In the genomic region with DNA sequence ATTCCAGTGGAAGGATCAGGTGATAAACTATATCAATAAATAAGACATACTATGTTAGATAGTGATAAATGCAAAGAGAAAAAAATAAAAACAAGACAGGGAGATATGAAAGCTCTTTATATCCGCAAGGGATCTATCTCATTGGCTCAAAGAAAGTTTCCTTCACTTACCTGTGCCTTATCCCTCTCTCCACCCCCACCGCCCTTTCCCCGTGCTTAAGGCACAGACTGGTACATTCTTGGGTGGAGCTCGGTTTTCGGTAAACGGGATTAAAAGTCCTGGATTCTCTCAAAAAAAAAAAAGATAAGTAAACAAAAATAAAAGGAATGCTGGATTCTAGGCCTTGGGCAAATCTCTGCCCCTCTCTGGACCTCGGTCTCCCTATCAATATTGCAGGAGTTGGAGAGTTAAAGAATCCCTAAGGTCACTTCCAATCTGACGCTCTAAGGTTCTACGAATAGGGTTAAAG, we compare ENCODE assay signal across 8 cellular contexts. TPM values are rescaled to one million over a fixed set of nuclear protein-coding genes. Genes with fewer than 3 reads are reported as not detected.
DNase-seq lines count a peak whose midpoint lies in the region; ATAC-seq, FAIRE-seq and TF ChIP-seq lines count a peak whose summit lies in the region.

No MANE protein-coding gene starts in this region.

- TF ChIP-seq POLR2A in HepG2 (IDR thresholded peaks at IDR 0.05; ENCODE audit: insufficient read depth in 1 of 2, low read depth in 2 of 2, low read length in 2 of 2), result no peak

- POLR2A ChIA-PET in activated naive CD8-positive, alpha-beta T cell treated with anti-CD3 and anti-CD28 coated beads, Interleukin-2, amount 10 ng/mL, durations not matched to agents 7 days and 5 days (lab: Charles Lee), result interaction anchor here (0.9 to 3.2 kb wide), 3 partner anchors 13 to 58 kb away, joined by 3 to 13 read pairs (median 3); no protein-coding TSS in a partner anchor
- POLR2A ChIA-PET in HepG2 (lab: Yijun Ruan, JAX), result interaction anchor here (1.0 to 2.2 kb wide), 8 partner anchors 29 to 345 kb away, joined by 3 to 10 read pairs (median 4); a partner anchor contains a TSS

- H3K9me3 Mint-ChIP-seq in activated naive CD8-positive, alpha-beta T cell treated with anti-CD3 and anti-CD28 coated beads, Interleukin-2, amount 10 ng/mL, durations not matched to agents 7 days and 5 days, result no peaks in the 10 kb centered on the region

- TF ChIP-seq EP300 in HepG2 (IDR thresholded peaks at IDR 0.05; ENCODE audit: low read depth in 2 of 2, low read length in 2 of 2), result no peak
- TF ChIP-seq EP300 in HepG2 (CRISPR knock-in tag; IDR thresholded peaks at IDR 0.05; ENCODE audit: borderline replicate concordance), result no peak

- H3K9me3 ChIP-seq in HepG2 (ENCODE audit: low read length), result no peaks in the 10 kb centered on the region
- H3K9me3 ChIP-seq in thoracic aorta, result no peaks in the 10 kb centered on the region

- H3K4me1 ChIP-seq in HepG2 (ENCODE audit: insufficient read depth, low read length), result peaks cover 36% of the 10 kb centered on the region
- H3K4me1 ChIP-seq in thoracic aorta (ENCODE audit: control insufficient read depth in 1 of 2, low read depth in 2 of 2), result peaks cover 18 to 37% of the 10 kb centered on the region in 2 donors

- H3K4me3 ChIP-seq in HepG2 (replicated peaks in 1 of 3; ENCODE audit: insufficient read depth in 1 of 3, low read depth in 2 of 3, low read length in 3 of 3) (peak overlapping the region; percentile 69 to 83 (median 74)), thoracic aorta (peak overlapping the region; percentile 98)

- ATAC-seq in activated naive CD8-positive, alpha-beta T cell treated with anti-CD3 and anti-CD28 coated beads, Interleukin-2, amount 10 ng/mL, durations not matched to agents 7 days and 5 days (ENCODE audit: low read depth), result no peak
- no peak for ATAC-seq in HepG2
- no peak for ATAC-seq in thoracic aorta (ENCODE audit: insufficient number of reproducible peaks, low FRiP score, low read depth)
- ATAC-seq in GM21423 (IDR thresholded peaks at IDR 0.05; ENCODE audit: unreplicated experiment), result no peak
- ATAC-seq in GM21619 (IDR thresholded peaks at IDR 0.05; ENCODE audit: unreplicated experiment), result no peak

- peak overlapping the region; percentile 100 for H3K27ac Mint-ChIP-seq in activated naive CD8-positive, alpha-beta T cell treated with anti-CD3 and anti-CD28 coated beads, Interleukin-2, amount 10 ng/mL, durations not matched to agents 7 days and 5 days

- CTCF ChIA-PET in HepG2 (lab: Yijun Ruan, JAX; ENCODE audit: low intra/inter-chr PET ratio, low total read pairs), result no interaction called here

- 1% methylated on average over 9 of the region's 9 CpGs for whole genome bisulfite sequencing in HepG2 (ENCODE audit: low lambda C conversion rate)

- H3K27me3 ChIP-seq in HepG2 (ENCODE audit: control insufficient read depth in 1 of 2, insufficient read depth in 2 of 2, low read length in 2 of 2) (no peaks in the 10 kb centered on the region; a peak in 1 of 5 replicates), thoracic aorta (replicated peaks; ENCODE audit: insufficient read depth) (no peaks in the 10 kb centered on the region)

- H3K27ac ChIP-seq in HepG2 (ENCODE audit: extremely low read length, insufficient read depth, low read length), result peak overlapping the region; percentile 40
- H3K27ac ChIP-seq in thoracic aorta, result peak overlapping the region; percentile 76 to 86

- in situ Hi-C loops in HepG2 (cut with HindIII; ENCODE audit: extremely low pct_ligation_motif_present, low pct_unique_long_range_greater_than_20kb), result no loop called here

- peak; percentile 8 for DNase-seq in activated CD4-positive, alpha-beta T cell treated with anti-CD3 and anti-CD28 coated beads for 48 hours
- no peak for DNase-seq in activated CD4-positive, alpha-beta T cell treated with anti-CD3 and anti-CD28 coated beads for 1 hour
- DNase-seq in activated naive CD8-positive, alpha-beta T cell treated with anti-CD3 and anti-CD28 coated beads, Interleukin-2, amount 10 ng/mL, durations not matched to agents 7 days and 5 days, result no peak
- DNase-seq in HepG2 (ENCODE audit: low spot score) (no peak), thoracic aorta (ENCODE audit: low spot score) (no peak), middle frontal gyrus (ENCODE audit: extremely low spot score, low spot score) (no peak)

- peaks cover 4% of the 10 kb centered on the region; the same call in 1 of the 2 replicates for H4K20me1 ChIP-seq in HepG2 (ENCODE audit: insufficient read depth, low read length)

- no peaks in the 10 kb centered on the region for H3K27me3 Mint-ChIP-seq in activated naive CD8-positive, alpha-beta T cell treated with anti-CD3 and anti-CD28 coated beads, Interleukin-2, amount 10 ng/mL, durations not matched to agents 7 days and 5 days

- TF ChIP-seq CTCF in HepG2 (CRISPR knock-in tag; IDR thresholded peaks at IDR 0.05), result no peak
- no peak for TF ChIP-seq CTCF in thoracic aorta (IDR thresholded peaks at IDR 0.05)

- peak overlapping the region; percentile 44 for H2AFZ ChIP-seq in HepG2 (ENCODE audit: low read length)

- no peaks in the 10 kb centered on the region for H3K36me3 Mint-ChIP-seq in activated naive CD8-positive, alpha-beta T cell treated with anti-CD3 and anti-CD28 coated beads, Interleukin-2, amount 10 ng/mL, durations not matched to agents 7 days and 5 days

- no peak for TF ChIP-seq RAD21 in HepG2 (CRISPR knock-in tag; IDR thresholded peaks at IDR 0.05)

- FAIRE-seq in HepG2 (lab: Jason Lieb, UNC), result no peak

- peak overlapping the region; percentile 66 for H3K9ac ChIP-seq in HepG2 (ENCODE audit: insufficient read depth, low read depth, low read length)

- peak overlapping the region; percentile 93 for H3K4me3 Mint-ChIP-seq in activated naive CD8-positive, alpha-beta T cell treated with anti-CD3 and anti-CD28 coated beads, Interleukin-2, amount 10 ng/mL, durations not matched to agents 7 days and 5 days

- intact Hi-C loops in HepG2 (cut with micrococcal nuclease; ENCODE audit: unreplicated experiment), result loop anchor here (10.0 kb wide), 1 partner anchor 79 kb away; no protein-coding TSS in a partner anchor

- H3K36me3 ChIP-seq in HepG2 (replicated peaks in 1 of 2; ENCODE audit: control insufficient read depth in 1 of 2, insufficient read depth in 2 of 2, low read length in 2 of 2), result 0 out of 5 replicates have a peak, but pooled peaks cover 0 to 3% of the 10 kb centered on the region in 2 experiments
- peaks cover 4% of the 10 kb centered on the region for H3K36me3 ChIP-seq in thoracic aorta

- peaks cover 39% of the 10 kb centered on the region for H3K4me1 Mint-ChIP-seq in activated naive CD8-positive, alpha-beta T cell treated with anti-CD3 and anti-CD28 coated beads, Interleukin-2, amount 10 ng/mL, durations not matched to agents 7 days and 5 days

- H3K4me2 ChIP-seq in HepG2 (ENCODE audit: low read depth, low read length), result peak overlapping the region; percentile 96

- H3K79me2 ChIP-seq in HepG2 (ENCODE audit: insufficient read depth, low read length), result peaks cover 21% of the 10 kb centered on the region

- BruUV-seq in HepG2 (replicated peaks; lab: Mats Ljungman, UMichigan), result no TSS peak

RNA-seq across cellular contexts. Expression of a gene that starts 0.6 kb away (rescaled TPM):
- 10 to 100 TPM; 15.7 to 18.9 TPM for total RNA-seq in activated naive CD8-positive, alpha-beta T cell treated with anti-CD3 and anti-CD28 coated beads, Interleukin-2, amount 10 ng/mL, durations not matched to agents 7 days and 5 days
- 10.7 and 15.4 TPM in 2 replicates for total RNA-seq in HepG2 (2016; rRNA removed; fragmentation: Illumina TruSeq; extraction: Trizol)
- total RNA-seq in HepG2 (2016; cell fraction: cytosol; rRNA removed; fragmentation: Illumina TruSeq; extraction: Trizol; ENCODE audit: low read depth), result 7.3 and 7.8 TPM in 2 replicates
- total RNA-seq in HepG2 (2016; cell fraction: insoluble cytoplasmic fraction; rRNA removed; fragmentation: Illumina TruSeq; extraction: Trizol), result 7.8 and 13.6 TPM in 2 replicates
- 5.1 and 5.5 TPM in 2 replicates for total RNA-seq in HepG2 (2016; cell fraction: membrane; rRNA removed; fragmentation: Illumina TruSeq; extraction: Trizol)
- total RNA-seq in HepG2 (2016; cell fraction: nucleus; rRNA removed; fragmentation: Illumina TruSeq; extraction: Trizol), result 15.6 and 16.7 TPM in 2 replicates
- 11.4 and 11.7 TPM in 2 replicates for polyA plus RNA-seq in HepG2 (2011; rRNA removed)
- polyA plus RNA-seq in HepG2 (2011; cell fraction: cytosol; rRNA removed), result 3.9 and 5.8 TPM in 2 replicates
- polyA plus RNA-seq in HepG2 (2011; cell fraction: nucleus; rRNA removed), result 7.8 and 8.8 TPM in 2 replicates
- polyA plus RNA-seq in HepG2 (2012), result 12.0 and 15.5 TPM in 2 replicates
- polyA plus RNA-seq in HepG2 (2016; cell fraction: cytosol; fragmentation: Illumina TruSeq; extraction: Trizol; ENCODE audit: low read depth), result 0.53 and 0.67 TPM in 2 replicates
- polyA plus RNA-seq in HepG2 (2016; cell fraction: insoluble cytoplasmic fraction; fragmentation: Illumina TruSeq; extraction: Trizol; ENCODE audit: low read depth), result 6.7 and 7.3 TPM in 2 replicates
- polyA plus RNA-seq in HepG2 (2016; cell fraction: membrane; fragmentation: Illumina TruSeq; extraction: Trizol; ENCODE audit: low read depth), result 1.7 and 3.2 TPM in 2 replicates
- polyA plus RNA-seq in HepG2 (2016; cell fraction: nucleus; fragmentation: Illumina TruSeq; extraction: Trizol; ENCODE audit: insufficient read depth, low read depth), result 19.2 and 21.4 TPM in 2 replicates
- 20.6 and 25.6 TPM in 2 replicates for polyA minus RNA-seq in HepG2 (2011; rRNA and poly(A)+ RNA removed; ENCODE audit: low replicate concordance)
- 12.1 and 19.7 TPM in 2 replicates for polyA minus RNA-seq in HepG2 (2011; cell fraction: cytosol; rRNA and poly(A)+ RNA removed)
- polyA minus RNA-seq in HepG2 (2011; cell fraction: nucleus; rRNA and poly(A)+ RNA removed), result 14.9 and 20.4 TPM in 2 replicates
- total RNA-seq in thoracic aorta, result 10 to 100 TPM; 14.1 to 28.6 TPM

RNA-seq across cellular contexts. Expression of a gene that starts 2.0 kb away (rescaled TPM):
- 10 to 100 TPM in 1 of 2 experiments, 1 to 10 TPM in 1; 9.6 to 13.7 TPM for total RNA-seq in activated naive CD8-positive, alpha-beta T cell treated with anti-CD3 and anti-CD28 coated beads, Interleukin-2, amount 10 ng/mL, durations not matched to agents 7 days and 5 days
- total RNA-seq in HepG2 (2016; rRNA removed; fragmentation: Illumina TruSeq; extraction: Trizol) (8.5 and 12.3 TPM in 2 replicates), thoracic aorta (10 to 100 TPM; 14.2 to 18.8 TPM)
- total RNA-seq in HepG2 (2016; cell fraction: cytosol; rRNA removed; fragmentation: Illumina TruSeq; extraction: Trizol; ENCODE audit: low read depth), result 1.1 and 1.3 TPM in 2 replicates
- 10.1 and 11.4 TPM in 2 replicates for total RNA-seq in HepG2 (2016; cell fraction: insoluble cytoplasmic fraction; rRNA removed; fragmentation: Illumina TruSeq; extraction: Trizol)
- total RNA-seq in HepG2 (2016; cell fraction: membrane; rRNA removed; fragmentation: Illumina TruSeq; extraction: Trizol), result 3.7 and 4.1 TPM in 2 replicates
- 4.9 and 5.2 TPM in 2 replicates for total RNA-seq in HepG2 (2016; cell fraction: nucleus; rRNA removed; fragmentation: Illumina TruSeq; extraction: Trizol)
- polyA plus RNA-seq in HepG2 (2011; rRNA removed), result 11.5 and 13.1 TPM in 2 replicates
- 10.4 and 11.1 TPM in 2 replicates for polyA plus RNA-seq in HepG2 (2011; cell fraction: cytosol; rRNA removed)
- 24.0 and 32.3 TPM in 2 replicates for polyA plus RNA-seq in HepG2 (2011; cell fraction: nucleus; rRNA removed)
- 4.9 and 7.1 TPM in 2 replicates for polyA plus RNA-seq in HepG2 (2012)
- polyA plus RNA-seq in HepG2 (2016; cell fraction: cytosol; fragmentation: Illumina TruSeq; extraction: Trizol; ENCODE audit: low read depth), result 1.5 and 1.9 TPM in 2 replicates
- polyA plus RNA-seq in HepG2 (2016; cell fraction: insoluble cytoplasmic fraction; fragmentation: Illumina TruSeq; extraction: Trizol; ENCODE audit: low read depth), result 11.9 and 12.9 TPM in 2 replicates
- polyA plus RNA-seq in HepG2 (2016; cell fraction: membrane; fragmentation: Illumina TruSeq; extraction: Trizol; ENCODE audit: low read depth), result 3.7 and 4.2 TPM in 2 replicates
- polyA plus RNA-seq in HepG2 (2016; cell fraction: nucleus; fragmentation: Illumina TruSeq; extraction: Trizol; ENCODE audit: insufficient read depth, low read depth), result 12.8 and 13.5 TPM in 2 replicates
- polyA minus RNA-seq in HepG2 (2011; rRNA and poly(A)+ RNA removed; ENCODE audit: low replicate concordance), result 14.4 and 219 TPM in 2 replicates
- polyA minus RNA-seq in HepG2 (2011; cell fraction: cytosol; rRNA and poly(A)+ RNA removed), result 6.1 and 6.7 TPM in 2 replicates
- 5.2 and 6.5 TPM in 2 replicates for polyA minus RNA-seq in HepG2 (2011; cell fraction: nucleus; rRNA and poly(A)+ RNA removed)

RNA-seq across cellular contexts. Expression of a gene that starts 50.2 kb away (rescaled TPM):
- not detected for total RNA-seq in activated naive CD8-positive, alpha-beta T cell treated with anti-CD3 and anti-CD28 coated beads, Interleukin-2, amount 10 ng/mL, durations not matched to agents 7 days and 5 days
- total RNA-seq in HepG2 (2016; rRNA removed; fragmentation: Illumina TruSeq; extraction: Trizol) (not detected in 2 replicates), thoracic aorta (not detected)
- not detected in 2 replicates for total RNA-seq in HepG2 (2016; cell fraction: cytosol; rRNA removed; fragmentation: Illumina TruSeq; extraction: Trizol; ENCODE audit: low read depth)
- total RNA-seq in HepG2 (2016; cell fraction: insoluble cytoplasmic fraction; rRNA removed; fragmentation: Illumina TruSeq; extraction: Trizol), result not detected in 2 replicates
- total RNA-seq in HepG2 (2016; cell fraction: membrane; rRNA removed; fragmentation: Illumina TruSeq; extraction: Trizol), result not detected in 2 replicates
- total RNA-seq in HepG2 (2016; cell fraction: nucleus; rRNA removed; fragmentation: Illumina TruSeq; extraction: Trizol), result not detected in 2 replicates
- polyA plus RNA-seq in HepG2 (2011; rRNA removed), result not detected in 2 replicates
- not detected in 2 replicates for polyA plus RNA-seq in HepG2 (2011; cell fraction: cytosol; rRNA removed)
- polyA plus RNA-seq in HepG2 (2011; cell fraction: nucleus; rRNA removed), result not detected in 2 replicates
- polyA plus RNA-seq in HepG2 (2012), result not detected in 2 replicates
- polyA plus RNA-seq in HepG2 (2016; cell fraction: cytosol; fragmentation: Illumina TruSeq; extraction: Trizol; ENCODE audit: low read depth), result not detected in 2 replicates
- polyA plus RNA-seq in HepG2 (2016; cell fraction: insoluble cytoplasmic fraction; fragmentation: Illumina TruSeq; extraction: Trizol; ENCODE audit: low read depth), result not detected in 2 replicates
- polyA plus RNA-seq in HepG2 (2016; cell fraction: membrane; fragmentation: Illumina TruSeq; extraction: Trizol; ENCODE audit: low read depth), result not detected in 2 replicates
- polyA plus RNA-seq in HepG2 (2016; cell fraction: nucleus; fragmentation: Illumina TruSeq; extraction: Trizol; ENCODE audit: insufficient read depth, low read depth), result not detected in 2 replicates
- polyA minus RNA-seq in HepG2 (2011; rRNA and poly(A)+ RNA removed; ENCODE audit: low replicate concordance), result not detected in 2 replicates
- polyA minus RNA-seq in HepG2 (2011; cell fraction: cytosol; rRNA and poly(A)+ RNA removed), result not detected in 2 replicates
- polyA minus RNA-seq in HepG2 (2011; cell fraction: nucleus; rRNA and poly(A)+ RNA removed), result not detected in 2 replicates

RNA-seq across cellular contexts. Expression of a gene that starts 58.8 kb away (rescaled TPM):
- total RNA-seq in activated naive CD8-positive, alpha-beta T cell treated with anti-CD3 and anti-CD28 coated beads, Interleukin-2, amount 10 ng/mL, durations not matched to agents 7 days and 5 days, result 1 to 10 TPM; 7.6 to 8.0 TPM
- total RNA-seq in HepG2 (2016; rRNA removed; fragmentation: Illumina TruSeq; extraction: Trizol), result 174 and 216 TPM in 2 replicates
- 22.0 and 25.2 TPM in 2 replicates for total RNA-seq in HepG2 (2016; cell fraction: cytosol; rRNA removed; fragmentation: Illumina TruSeq; extraction: Trizol; ENCODE audit: low read depth)
- 174 and 209 TPM in 2 replicates for total RNA-seq in HepG2 (2016; cell fraction: insoluble cytoplasmic fraction; rRNA removed; fragmentation: Illumina TruSeq; extraction: Trizol)
- 86.5 and 94.9 TPM in 2 replicates for total RNA-seq in HepG2 (2016; cell fraction: membrane; rRNA removed; fragmentation: Illumina TruSeq; extraction: Trizol)
- total RNA-seq in HepG2 (2016; cell fraction: nucleus; rRNA removed; fragmentation: Illumina TruSeq; extraction: Trizol), result 61.7 and 71.0 TPM in 2 replicates
- polyA plus RNA-seq in HepG2 (2011; rRNA removed), result 52.6 and 59.1 TPM in 2 replicates
- 56.4 and 64.1 TPM in 2 replicates for polyA plus RNA-seq in HepG2 (2011; cell fraction: cytosol; rRNA removed)
- polyA plus RNA-seq in HepG2 (2011; cell fraction: nucleus; rRNA removed), result 19.8 and 21.4 TPM in 2 replicates
- polyA plus RNA-seq in HepG2 (2012), result 42.6 and 66.8 TPM in 2 replicates
- polyA plus RNA-seq in HepG2 (2016; cell fraction: cytosol; fragmentation: Illumina TruSeq; extraction: Trizol; ENCODE audit: low read depth), result 17.9 and 21.4 TPM in 2 replicates
- polyA plus RNA-seq in HepG2 (2016; cell fraction: insoluble cytoplasmic fraction; fragmentation: Illumina TruSeq; extraction: Trizol; ENCODE audit: low read depth), result 174 and 175 TPM in 2 replicates
- polyA plus RNA-seq in HepG2 (2016; cell fraction: membrane; fragmentation: Illumina TruSeq; extraction: Trizol; ENCODE audit: low read depth), result 49.4 and 51.3 TPM in 2 replicates
- 65.8 and 75.1 TPM in 2 replicates for polyA plus RNA-seq in HepG2 (2016; cell fraction: nucleus; fragmentation: Illumina TruSeq; extraction: Trizol; ENCODE audit: insufficient read depth, low read depth)
- 29.8 and 85.0 TPM in 2 replicates for polyA minus RNA-seq in HepG2 (2011; rRNA and poly(A)+ RNA removed; ENCODE audit: low replicate concordance)
- polyA minus RNA-seq in HepG2 (2011; cell fraction: cytosol; rRNA and poly(A)+ RNA removed), result 46.5 and 48.4 TPM in 2 replicates
- polyA minus RNA-seq in HepG2 (2011; cell fraction: nucleus; rRNA and poly(A)+ RNA removed), result 22.0 and 23.9 TPM in 2 replicates
- total RNA-seq in thoracic aorta, result under 1 TPM in 1 of 2 donors, not detected in 1; 0.21 TPM
